Comparison of ENCODE assay signal across 16 cellular contexts in genomic region chr15:77058468-77058867, GRCh38. TPM values are rescaled to one million over a fixed set of nuclear protein-coding genes. Genes with fewer than 3 reads are reported as not detected.
DNase-seq lines count a peak whose midpoint lies in the region; ATAC-seq and TF ChIP-seq lines count a peak whose summit lies in the region.
"Had no signal": no experiment of that assay in that cellular context is flagged by ENCODE, and none has a peak within 500 bp of the region (broad histone marks: within the 10 kb centered on the region; RNA-seq: fewer than 3 reads in every experiment).

No MANE protein-coding gene starts in this region.

- H3K79me2 ChIP-seq in hepatocyte, result peaks cover 100% of the 10 kb centered on the region

- H3K27ac ChIP-seq in hepatocyte, result peak overlapping the region; percentile 20
- H3K27ac ChIP-seq in subcutaneous abdominal adipose tissue (ENCODE audit: low read depth, low read length), result peak overlapping the region; percentile 48
- H3K27ac ChIP-seq in gastrocnemius medialis, result peak overlapping the region in 2 of 4 donors; percentile 33 to 93
- H3K27ac ChIP-seq: BLaER1 treated with 17β-estradiol and CSF1 and Interleukin-3, amounts not matched to agents 10 nM and 100 nM had no signal

- no peak for DNase-seq in stimulated activated naive CD8-positive, alpha-beta T cell treated with anti-CD3 and anti-CD28 coated beads, Interleukin-15, amount 100 ng/mL, for 72 hours
- no peak for DNase-seq in stimulated activated naive CD8-positive, alpha-beta T cell treated with anti-CD3 and anti-CD28 coated beads, Interleukin-15, Interleukin-2, amounts not matched to agents 100 U/mL and 50 U/mL, for 24 hours
- DNase-seq in hepatocyte (ENCODE audit: low spot score) (no peak), naive B cell (no peak), NCI-H2171 (lab: John Stamatoyannopoulos, UW) (no peak), gastrocnemius medialis (no peak)
- DNase-seq: 8988T; Calu3; CD8-positive, alpha-beta T cell; DMS79 treated with DMSO at 0.1 percent for 48 hours; GF-D8; H9; IMR-90 had no signal

- no peak for TF ChIP-seq CTCF in hepatocyte (IDR thresholded peaks at IDR 0.05; ENCODE audit: poor library complexity)
- no peak for TF ChIP-seq CTCF in gastrocnemius medialis (IDR thresholded peaks at IDR 0.05 in 4 of 5, conservative IDR thresholded peaks at IDR 0.05 in 1 of 5)

- TF ChIP-seq POLR2A in gastrocnemius medialis (IDR thresholded peaks at IDR 0.05), result no peak

- 95% methylated on average over 4 of the region's 4 CpGs for WGBS in hepatocyte (ENCODE audit: low lambda C conversion rate, missing lambda C conversion rate)

- in situ Hi-C loops in gastrocnemius medialis (cut with MboI; ENCODE audit: low sequenced_read_pairs in 4 of 4), result no loop called here

- H2AFZ ChIP-seq in hepatocyte, result no peak overlapping the region

- H3K4me3 Mint-ChIP-seq in stimulated activated naive CD8-positive, alpha-beta T cell treated with anti-CD3 and anti-CD28 coated beads, Interleukin-15, amount 100 ng/mL, for 72 hours, result no peak overlapping the region
- H3K4me3 Mint-ChIP-seq in naive B cell, result peak overlapping the region in 1 of 8 donors; percentile 3
- H3K4me3 Mint-ChIP-seq: CD8-positive, alpha-beta T cell; H9 had no signal

- no peaks in the 10 kb centered on the region for H3K9me2 ChIP-seq in hepatocyte (replicated peaks; ENCODE audit: insufficient read depth)

- H3K36me3 ChIP-seq in hepatocyte (replicated peaks; ENCODE audit: insufficient read depth, low read depth) (no peaks in the 10 kb centered on the region), subcutaneous abdominal adipose tissue (ENCODE audit: control insufficient read depth in 5 of 5, insufficient read depth in 5 of 5, low read length in 5 of 5) (peaks cover 3 to 7% (median 6%) of the 10 kb centered on the region in 5 donors), gastrocnemius medialis (peaks cover 0 to 12% of the 10 kb centered on the region in 2 donors)

- H3K9me3 Mint-ChIP-seq in stimulated activated naive CD8-positive, alpha-beta T cell treated with anti-CD3 and anti-CD28 coated beads, Interleukin-15, amount 100 ng/mL, for 72 hours, result no peaks in the 10 kb centered on the region
- no peaks in the 10 kb centered on the region for H3K9me3 Mint-ChIP-seq in naive B cell
- H3K9me3 Mint-ChIP-seq: CD8-positive, alpha-beta T cell; H9 had no signal

- peaks cover 83% of the 10 kb centered on the region for H4K20me1 ChIP-seq in hepatocyte (ENCODE audit: insufficient read depth, poor library complexity, severe bottlenecking)

- H3K9ac ChIP-seq in subcutaneous abdominal adipose tissue (ENCODE audit: low read length in 5 of 5), result no peak overlapping the region

- ATAC-seq in stimulated activated naive CD8-positive, alpha-beta T cell treated with anti-CD3 and anti-CD28 coated beads, Interleukin-15, amount 100 ng/mL, for 72 hours, result no peak
- no peak for ATAC-seq in stimulated activated naive CD8-positive, alpha-beta T cell treated with anti-CD3 and anti-CD28 coated beads, Interleukin-15, Interleukin-2, amounts not matched to agents 100 U/mL and 50 U/mL, for 24 hours
- ATAC-seq in naive B cell (ENCODE audit: low read depth in 2 of 2) (no peak), GM18498 (IDR thresholded peaks at IDR 0.05; ENCODE audit: unreplicated experiment) (no peak), gastrocnemius medialis (no peak)
- ATAC-seq: CD8-positive, alpha-beta T cell had no signal

- H3K4me2 ChIP-seq in hepatocyte, result no peak overlapping the region

- peak overlapping the region; percentile 35 to 60 for H3K27ac Mint-ChIP-seq in stimulated activated naive CD8-positive, alpha-beta T cell treated with anti-CD3 and anti-CD28 coated beads, Interleukin-15, amount 100 ng/mL, for 72 hours
- H3K27ac Mint-ChIP-seq in naive B cell, result peak overlapping the region in 5 of 6 donors; percentile 10 to 49 (median 21)
- H3K27ac Mint-ChIP-seq: CD8-positive, alpha-beta T cell had no signal

- H3K4me3 ChIP-seq in hepatocyte (no peak overlapping the region), subcutaneous abdominal adipose tissue (ENCODE audit: low read depth in 1 of 5, low read length in 5 of 5) (no peak overlapping the region), gastrocnemius medialis (no peak overlapping the region)
- H3K4me3 ChIP-seq: BLaER1 treated with 17β-estradiol and CSF1 and Interleukin-3, amounts not matched to agents 10 nM and 100 nM had no signal

- H3K27me3 Mint-ChIP-seq in stimulated activated naive CD8-positive, alpha-beta T cell treated with anti-CD3 and anti-CD28 coated beads, Interleukin-15, amount 100 ng/mL, for 72 hours, result no peaks in the 10 kb centered on the region
- no peaks in the 10 kb centered on the region for H3K27me3 Mint-ChIP-seq in naive B cell

- intact Hi-C loops in gastrocnemius medialis (cut with DNase I; ENCODE audit: low total_unique reads), result no loop called here

- H3K9me3 ChIP-seq in hepatocyte (ENCODE audit: low read depth), result no peaks in the 10 kb centered on the region
- H3K9me3 ChIP-seq in subcutaneous abdominal adipose tissue (ENCODE audit: control insufficient read depth in 5 of 5, low read length in 5 of 5), result no peaks in the 10 kb centered on the region
- no peaks in the 10 kb centered on the region for H3K9me3 ChIP-seq in gastrocnemius medialis
- H3K9me3 ChIP-seq: BLaER1 treated with 17β-estradiol and CSF1 and Interleukin-3, amounts not matched to agents 10 nM and 100 nM had no signal

- H3K27me3 ChIP-seq in hepatocyte (no peaks in the 10 kb centered on the region), subcutaneous abdominal adipose tissue (ENCODE audit: control insufficient read depth in 5 of 5, insufficient read depth in 4 of 5, low read length in 5 of 5) (no peaks in the 10 kb centered on the region), gastrocnemius medialis (no peaks in the 10 kb centered on the region)
- H3K27me3 ChIP-seq: BLaER1 treated with 17β-estradiol and CSF1 and Interleukin-3, amounts not matched to agents 10 nM and 100 nM had no signal

- no peaks in the 10 kb centered on the region for H3K36me3 Mint-ChIP-seq in naive B cell

- H3K4me1 ChIP-seq in hepatocyte (ENCODE audit: insufficient read depth), result peaks cover 66% of the 10 kb centered on the region
- peaks cover 5 to 70% (median 51%) of the 10 kb centered on the region in 5 donors for H3K4me1 ChIP-seq in subcutaneous abdominal adipose tissue (ENCODE audit: control insufficient read depth in 5 of 5, insufficient read depth in 5 of 5, low read length in 5 of 5)
- H3K4me1 ChIP-seq in gastrocnemius medialis, result peaks cover 62 to 79% of the 10 kb centered on the region in 2 donors

- peaks cover 54% of the 10 kb centered on the region for H3K4me1 Mint-ChIP-seq in stimulated activated naive CD8-positive, alpha-beta T cell treated with anti-CD3 and anti-CD28 coated beads, Interleukin-15, amount 100 ng/mL, for 72 hours
- H3K4me1 Mint-ChIP-seq in naive B cell, result peaks cover 68 to 89% (median 77%) of the 10 kb centered on the region in 3 donors

RNA-seq across cellular contexts. Expression of gene TSPAN3, which starts 12.4 kb away (rescaled TPM):
- total RNA-seq in hepatocyte (514 and 616 TPM in 2 replicates), gastrocnemius medialis (100 to 1,000 TPM; 229 to 361 (median 341) TPM)
- polyA plus RNA-seq in hepatocyte (497 and 540 TPM in 2 replicates), naive B cell (ENCODE audit: low read depth in 6 of 6) (100 to 1,000 TPM; 418 to 685 (median 569) TPM)
